8 cellular contexts compared by ENCODE assay signal in the genomic region with DNA sequence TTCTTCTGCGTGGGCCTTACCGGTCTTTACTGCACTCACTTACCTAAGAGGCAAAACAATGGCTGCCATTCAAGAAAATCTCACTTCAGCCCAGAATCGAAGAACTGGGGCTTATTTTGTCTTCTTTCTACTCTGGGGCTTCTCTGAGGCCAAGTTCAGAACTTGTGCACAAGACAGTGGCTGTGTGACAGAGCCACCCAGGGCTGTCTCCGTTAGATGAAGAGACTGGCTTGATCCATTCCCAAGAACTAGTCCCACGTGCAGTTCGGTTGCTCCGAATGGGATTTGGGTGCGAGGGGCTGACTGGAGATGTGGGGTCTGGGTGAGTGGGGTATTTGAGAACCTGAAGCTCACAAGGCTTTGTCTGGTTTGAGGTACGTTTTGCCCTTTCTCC. TPM values are rescaled to one million over a fixed set of nuclear protein-coding genes. Genes with fewer than 3 reads are reported as not detected.
DNase-seq lines count a peak whose midpoint lies in the region; ATAC-seq and TF ChIP-seq lines count a peak whose summit lies in the region.

No MANE protein-coding gene starts in this region.

- H3K27me3 Mint-ChIP-seq in activated naive CD8-positive, alpha-beta T cell treated with anti-CD3 and anti-CD28 coated beads, Interleukin-2, amount 10 ng/mL, durations not matched to agents 7 days and 5 days, result no peaks in the 10 kb centered on the region

- H4K20me1 ChIP-seq in hepatocyte (ENCODE audit: insufficient read depth, poor library complexity, severe bottlenecking), result peaks cover 5% of the 10 kb centered on the region

- no peak for ATAC-seq in activated naive CD8-positive, alpha-beta T cell treated with anti-CD3 and anti-CD28 coated beads, Interleukin-2, amount 10 ng/mL, durations not matched to agents 7 days and 5 days (ENCODE audit: low read depth)

- peaks cover 4% of the 10 kb centered on the region for H3K9me3 Mint-ChIP-seq in activated naive CD8-positive, alpha-beta T cell treated with anti-CD3 and anti-CD28 coated beads, Interleukin-2, amount 10 ng/mL, durations not matched to agents 7 days and 5 days

- peaks cover 21% of the 10 kb centered on the region for H3K4me1 Mint-ChIP-seq in activated naive CD8-positive, alpha-beta T cell treated with anti-CD3 and anti-CD28 coated beads, Interleukin-2, amount 10 ng/mL, durations not matched to agents 7 days and 5 days

- no peaks in the 10 kb centered on the region for H3K9me2 ChIP-seq in hepatocyte (replicated peaks; ENCODE audit: insufficient read depth)

- H3K36me3 ChIP-seq in hepatocyte (replicated peaks; ENCODE audit: insufficient read depth, low read depth), result no peaks in the 10 kb centered on the region
- peaks cover 10% of the 10 kb centered on the region for H3K36me3 ChIP-seq in skeletal muscle satellite cell (ENCODE audit: insufficient read depth, low read length)

- H3K9me3 ChIP-seq in hepatocyte (ENCODE audit: low read depth) (no peaks in the 10 kb centered on the region), skeletal muscle satellite cell (replicated peaks; ENCODE audit: low read length) (no peaks in the 10 kb centered on the region)

- H3K79me2 ChIP-seq in hepatocyte, result peaks cover 57% of the 10 kb centered on the region

- H3K4me3 ChIP-seq in AG10803 (ENCODE audit: low read length), result peak overlapping the region; percentile 88
- peak overlapping the region; percentile 80 for H3K4me3 ChIP-seq in HFF-Myc (replicated peaks; ENCODE audit: low read depth, low read length)
- peak overlapping the region; percentile 39 for H3K4me3 ChIP-seq in hepatocyte
- H3K4me3 ChIP-seq in skeletal muscle satellite cell (ENCODE audit: low read length), result peak overlapping the region; percentile 95

- no peaks in the 10 kb centered on the region for H3K27me3 ChIP-seq in hepatocyte
- H3K27me3 ChIP-seq in skeletal muscle satellite cell (ENCODE audit: control insufficient read depth, insufficient read depth, low read length), result no peaks in the 10 kb centered on the region

- H3K27ac Mint-ChIP-seq in activated naive CD8-positive, alpha-beta T cell treated with anti-CD3 and anti-CD28 coated beads, Interleukin-2, amount 10 ng/mL, durations not matched to agents 7 days and 5 days, result peak overlapping the region; percentile 76

- TF ChIP-seq CTCF in AG10803 (conservative IDR thresholded peaks at IDR 0.05; ENCODE audit: low read length) (no peak), HFF-Myc (IDR thresholded peaks at IDR 0.05; ENCODE audit: low read depth, low read length, missing control alignments) (no peak), hepatocyte (IDR thresholded peaks at IDR 0.05; ENCODE audit: poor library complexity) (no peak)

- H3K9ac ChIP-seq in skeletal muscle satellite cell (ENCODE audit: low read depth, low read length), result peak overlapping the region; percentile 98

- peak overlapping the region; percentile 78 for H3K4me3 Mint-ChIP-seq in activated naive CD8-positive, alpha-beta T cell treated with anti-CD3 and anti-CD28 coated beads, Interleukin-2, amount 10 ng/mL, durations not matched to agents 7 days and 5 days

- DNase-seq in AG10803 (ENCODE audit: low read depth), result no peak
- no peak for DNase-seq in HFF-Myc (ENCODE audit: extremely low read depth, low read depth)
- DNase-seq in activated naive CD8-positive, alpha-beta T cell treated with anti-CD3 and anti-CD28 coated beads, Interleukin-2, amount 10 ng/mL, durations not matched to agents 7 days and 5 days, result no peak
- no peak for DNase-seq in hepatocyte (ENCODE audit: low spot score)
- DNase-seq in NCI-H446 treated with DMSO at 0.1 percent for 48 hours (lab: John Stamatoyannopoulos, UW), result no peak
- no peak for DNase-seq in mesenteric fat pad (ENCODE audit: low spot score)
- DNase-seq in NCI-H2029 (lab: John Stamatoyannopoulos, UW), result no peak

- peak overlapping the region; percentile 68 for H2AFZ ChIP-seq in hepatocyte

- H3K4me2 ChIP-seq in hepatocyte (peak overlapping the region; percentile 77), skeletal muscle satellite cell (ENCODE audit: low read length) (peak overlapping the region; percentile 99)

- POLR2A ChIA-PET in activated naive CD8-positive, alpha-beta T cell treated with anti-CD3 and anti-CD28 coated beads, Interleukin-2, amount 10 ng/mL, durations not matched to agents 7 days and 5 days (lab: Charles Lee), result interaction anchor here (0.6 to 3.2 kb wide), 9 partner anchors 9 to 449 kb away, joined by 3 to 31 read pairs (median 4); no protein-coding TSS in a partner anchor

- H3K4me1 ChIP-seq in hepatocyte (ENCODE audit: insufficient read depth) (peaks cover 31% of the 10 kb centered on the region), skeletal muscle satellite cell (ENCODE audit: control insufficient read depth, insufficient read depth, low read length) (peaks cover 18% of the 10 kb centered on the region)

- 30% methylated on average over 9 of the region's 9 CpGs for WGBS in hepatocyte (ENCODE audit: low lambda C conversion rate, missing lambda C conversion rate)

- peak overlapping the region; percentile 99 for H3K27ac ChIP-seq in hepatocyte

- H3K36me3 Mint-ChIP-seq in activated naive CD8-positive, alpha-beta T cell treated with anti-CD3 and anti-CD28 coated beads, Interleukin-2, amount 10 ng/mL, durations not matched to agents 7 days and 5 days, result peaks cover 9% of the 10 kb centered on the region

RNA-seq across cellular contexts. Expression of a gene that starts 0.8 kb away (rescaled TPM):
- total RNA-seq in activated naive CD8-positive, alpha-beta T cell treated with anti-CD3 and anti-CD28 coated beads, Interleukin-2, amount 10 ng/mL, durations not matched to agents 7 days and 5 days, result 10 to 100 TPM; 76.4 to 78.1 TPM
- total RNA-seq in hepatocyte (86.6 and 93.2 TPM in 2 replicates), mesenteric fat pad (103 TPM)
- polyA plus RNA-seq in hepatocyte, result 30.3 and 42.0 TPM in 2 replicates
- 31.5 and 40.8 TPM in 2 replicates for total RNA-seq in skeletal muscle satellite cell (2012; rRNA removed)

Comparison
In these comparisons a context has a peak if more than half of its experiments do, and no peak if none do; other contexts are left out.
1. H3K4me3 ChIP-seq: peak in every context shown above with its lines; median percentile 95 in skeletal muscle satellite cell; 88 in AG10803; 80 in HFF-Myc; 39 in hepatocyte.